ENCODE assay signal across 21 cellular contexts in the genomic region with DNA sequence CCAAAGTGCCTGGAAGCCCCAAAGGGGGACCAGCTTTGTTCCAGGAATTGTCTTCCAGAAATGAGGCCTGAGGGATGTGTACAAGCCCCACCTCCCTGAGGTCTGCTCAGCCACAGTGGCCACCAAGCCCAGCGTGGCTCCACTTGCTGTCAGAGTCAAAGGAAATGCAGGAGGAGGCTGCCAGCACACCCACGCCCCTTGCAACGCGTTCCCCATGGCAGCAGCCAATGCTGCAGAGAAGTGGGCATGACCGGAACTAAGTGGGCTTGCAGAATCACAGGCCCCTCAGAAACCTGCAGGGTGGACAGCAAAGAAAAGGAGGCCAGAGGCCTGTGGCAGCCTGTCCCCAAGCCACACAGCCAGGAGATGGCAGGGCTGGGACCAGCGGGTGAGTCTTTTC.
"Had no signal": no experiment of that assay in that cellular context is flagged by ENCODE, and none has a peak within 500 bp of the region (broad histone marks: within the 10 kb centered on the region; RNA-seq: fewer than 3 reads in every experiment).

No MANE protein-coding gene starts in this region.

- H3K9me3 ChIP-seq: esophagus squamous epithelium, left ventricle myocardium inferior, psoas muscle, thoracic aorta had no signal

- H3K79me2 ChIP-seq: parathyroid adenoma had no signal

- H2AFZ ChIP-seq: parathyroid adenoma had no signal

- H3K27ac ChIP-seq: epithelial cell of prostate, esophagus squamous epithelium, left ventricle myocardium inferior, parathyroid adenoma, psoas muscle, thoracic aorta had no signal

- ATAC-seq: activated CD4-positive, alpha-beta T cell treated with anti-CD3 and anti-CD28 coated beads for 36 hours; activated T-cell treated with anti-CD3 and anti-CD28 coated beads, Interleukin-2, amount 50 U/mL, for 72 hours; naive thymus-derived CD4-positive, alpha-beta T cell; psoas muscle had no signal

- H3K9ac ChIP-seq: parathyroid adenoma had no signal

- DNase-seq: activated CD4-positive, alpha-beta T cell treated with anti-CD3 and anti-CD28 coated beads for 36 hours; activated CD4-positive, CD25-positive, alpha-beta regulatory T cell; activated naive CD4-positive, alpha-beta T cell treated with Interleukin-2 at 50 U/mL for 16 hours; activated T-cell treated with anti-CD3 and anti-CD28 coated beads for 4 hours; activated T-cell treated with anti-CD3 and anti-CD28 coated beads, Interleukin-2, amount 50 U/mL, for 72 hours; effector CD4-positive, alpha-beta T cell; esophagus squamous epithelium; foreskin melanocyte; left ventricle myocardium inferior; naive thymus-derived CD4-positive, alpha-beta T cell; occipital lobe; psoas muscle; stimulated activated CD4-positive, alpha-beta T cell treated with anti-CD3 and anti-CD28 coated beads, Interleukin-4, amount 100 ng/mL, for 1 hour; trophoblast cell had no signal

- H3K36me3 ChIP-seq: esophagus squamous epithelium, left ventricle myocardium inferior, thoracic aorta had no signal

- H3K4me1 ChIP-seq: esophagus squamous epithelium, parathyroid adenoma, psoas muscle had no signal

- H3K4me3 ChIP-seq: esophagus squamous epithelium, left ventricle myocardium inferior, psoas muscle, thoracic aorta had no signal

- FAIRE-seq: colon, endometrium, islet of Langerhans, urothelium cell line had no signal
